ENCODE assay signal across 8 cellular contexts in the genomic region with DNA sequence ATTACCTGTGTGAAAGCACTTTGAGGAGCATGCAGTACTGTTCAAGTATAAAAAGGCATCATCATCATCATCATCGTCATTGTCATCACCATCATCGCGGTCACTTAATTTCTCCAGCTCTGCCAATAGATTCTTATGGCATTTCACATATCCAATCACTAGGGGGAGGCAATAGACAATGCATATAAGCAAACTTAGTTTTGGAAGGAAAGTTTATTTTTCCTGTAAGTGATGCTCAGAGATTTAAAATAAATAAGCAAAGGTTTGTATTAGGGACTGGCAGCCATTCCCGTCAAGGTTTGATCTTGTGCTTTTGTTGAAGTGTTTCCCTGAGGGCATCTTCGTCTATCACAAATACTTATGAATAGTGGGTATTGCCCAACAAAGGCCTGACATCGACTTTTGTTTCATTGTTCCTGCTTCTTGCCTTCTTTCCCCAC.
DNase-seq lines count a peak whose midpoint lies in the region; ATAC-seq and TF ChIP-seq lines count a peak whose summit lies in the region.

No MANE protein-coding gene starts in this region.

- no peak overlapping the region for H3K4me3 ChIP-seq in spleen

- H3K9me3 ChIP-seq in spleen, result no peaks in the 10 kb centered on the region

- ATAC-seq in GM19467 (IDR thresholded peaks at IDR 0.05; ENCODE audit: unreplicated experiment) (no peak), HG03097 (IDR thresholded peaks at IDR 0.05; ENCODE audit: low FRiP score, unreplicated experiment) (no peak), HG03432 (IDR thresholded peaks at IDR 0.05; ENCODE audit: unreplicated experiment) (no peak)

- intact Hi-C loops in spleen (cut with DNase I; ENCODE audit: low total_unique reads), result loop anchor here (5.0 to 10.0 kb wide), 3 partner anchors 635 to 765 kb away; no protein-coding TSS in a partner anchor

- H3K36me3 ChIP-seq in spleen, result no peaks in the 10 kb centered on the region

- no peak overlapping the region for H3K27ac ChIP-seq in spleen

- H3K27me3 ChIP-seq in spleen (replicated peaks in 1 of 7), result no peaks in the 10 kb centered on the region

- TF ChIP-seq CTCF in LNCAP (IDR thresholded peaks at IDR 0.05), result peak; percentile 81
- peak in 10 of 11 experiments; percentile 29 to 69 (median 64) for TF ChIP-seq CTCF in spleen (IDR thresholded peaks at IDR 0.05 in 8 of 11, conservative IDR thresholded peaks at IDR 0.05 in 3 of 11)

- WGBS in spleen, 5 donors, result 54 to 73% (median 64%) methylated on average over 6 of the region's 6 CpGs

- H3K4me1 ChIP-seq in spleen, result no peaks in the 10 kb centered on the region

- DNase-seq in DMS153 treated with DMSO at 0.1 percent for 48 hours (lab: John Stamatoyannopoulos, UW; ENCODE audit: unreplicated experiment) (peak; percentile 69), SW480 (ENCODE audit: low spot score) (peak; percentile 60), glomerular visceral epithelial cell (ENCODE audit: extremely low spot score) (peak; percentile 48), spleen (no peak)

- TF ChIP-seq POLR2A in spleen (IDR thresholded peaks at IDR 0.05), result no peak
